Comparison of ENCODE assay signal across 8 cellular contexts in the genomic region with DNA sequence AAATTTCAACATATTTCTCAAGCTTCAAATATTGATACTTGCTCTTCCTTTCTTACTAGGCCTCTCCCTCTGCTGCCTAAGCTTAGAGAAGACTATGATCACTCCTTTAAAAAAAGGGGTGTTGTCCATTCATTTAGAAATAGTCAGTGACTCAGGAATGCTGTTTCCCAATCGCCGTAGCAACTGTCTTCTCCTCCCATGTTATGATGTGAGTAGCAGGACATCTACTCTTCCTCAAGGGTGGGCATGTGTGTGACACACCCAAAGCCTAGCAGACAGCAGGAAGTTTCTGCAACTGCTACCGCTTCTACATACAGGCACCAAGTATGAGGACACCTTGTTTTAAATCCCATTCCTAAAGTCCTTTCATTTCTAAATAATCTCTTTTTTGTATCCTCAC. TPM values are rescaled to one million over a fixed set of nuclear protein-coding genes. Genes with fewer than 3 reads are reported as not detected.
DNase-seq lines count a peak whose midpoint lies in the region; ATAC-seq and TF ChIP-seq lines count a peak whose summit lies in the region.

No MANE protein-coding gene starts in this region.

- no peak overlapping the region for H4K8ac ChIP-seq in mesendoderm (ENCODE audit: low read depth, low read length)

- DNase-seq in DMS153 (lab: John Stamatoyannopoulos, UW): peak; percentile 1
- DNase-seq in DMS153 treated with DMSO at 0.1 percent for 48 hours (lab: John Stamatoyannopoulos, UW; ENCODE audit: unreplicated experiment): no peak
- peak; percentile 84 for DNase-seq in OCI-M1 (lab: John Stamatoyannopoulos, UW)
- DNase-seq in choroid plexus epithelial cell (ENCODE audit: low read depth): peak; percentile 94
- peak; percentile 95 for DNase-seq in mesendoderm
- no peak for DNase-seq in DMS114 treated with DMSO at 0.1 percent for 48 hours (lab: John Stamatoyannopoulos, UW; ENCODE audit: unreplicated experiment)

- H2AK5ac ChIP-seq in mesendoderm (ENCODE audit: low read length): no peak overlapping the region

- H3K79me1 ChIP-seq in mesendoderm (ENCODE audit: low read length): peaks cover 12% of the 10 kb centered on the region

- TF ChIP-seq CTCF in choroid plexus epithelial cell (conservative IDR thresholded peaks at IDR 0.05; ENCODE audit: low read depth, low read length): no peak

- H3K18ac ChIP-seq in mesendoderm (ENCODE audit: low read length): no peak overlapping the region

- WGBS in mesendoderm (ENCODE audit: extremely low coverage, insufficient coverage, low lambda C conversion rate): no CpG with 5 or more reads among the region's 3 CpGs

- H3K4me3 ChIP-seq in choroid plexus epithelial cell (ENCODE audit: low read depth, low read length) (no peak overlapping the region), mesendoderm (ENCODE audit: low read length) (no peak overlapping the region)

- H3K56ac ChIP-seq in mesendoderm (ENCODE audit: low read length): no peak overlapping the region

- H3K27me3 ChIP-seq in mesendoderm (ENCODE audit: insufficient read depth, low read length, poor library complexity): no peaks in the 10 kb centered on the region

- no peak overlapping the region for H3K4me2 ChIP-seq in mesendoderm (ENCODE audit: low read length)

- no peak overlapping the region for H3K23ac ChIP-seq in mesendoderm (ENCODE audit: low read length)

- no peak overlapping the region for H3K27ac ChIP-seq in mesendoderm (ENCODE audit: low read depth, low read length)

- no peaks in the 10 kb centered on the region for H3K4me1 ChIP-seq in mesendoderm (ENCODE audit: control insufficient read depth, low read depth, low read length)

- no peak overlapping the region for H3K9ac ChIP-seq in mesendoderm (ENCODE audit: low read length)

- no peak overlapping the region for H4K5ac ChIP-seq in mesendoderm (ENCODE audit: low read length)

- H2BK5ac ChIP-seq in mesendoderm (ENCODE audit: low read length): no peak overlapping the region

- H2BK15ac ChIP-seq in mesendoderm (replicated peaks; ENCODE audit: low read depth): no peak overlapping the region

- ATAC-seq in HG03521 (IDR thresholded peaks at IDR 0.05; ENCODE audit: unreplicated experiment): no peak
- no peak for ATAC-seq in GM18520 (IDR thresholded peaks at IDR 0.05; ENCODE audit: unreplicated experiment)

- H3K36me3 ChIP-seq in mesendoderm (ENCODE audit: control insufficient read depth, insufficient read depth, low read length): no peaks in the 10 kb centered on the region

- no peak overlapping the region for H3K4ac ChIP-seq in mesendoderm (ENCODE audit: low read depth, low read length)

- peaks cover 55% of the 10 kb centered on the region for H3K79me2 ChIP-seq in mesendoderm (ENCODE audit: control insufficient read depth, insufficient read depth, low read length)

- no peak overlapping the region for H2BK120ac ChIP-seq in mesendoderm (ENCODE audit: low read depth, low read length)

RNA-seq across cellular contexts. Expression of gene DIAPH1, which starts 14.5 kb away (rescaled TPM):
- polyA plus RNA-seq in mesendoderm (2013, experiment 1 of 2): 75.1 TPM
- 72.9 TPM for polyA plus RNA-seq in mesendoderm (2013, experiment 2 of 2)

RNA-seq across cellular contexts. Expression of gene HDAC3, which starts 32.3 kb away (rescaled TPM):
- polyA plus RNA-seq in mesendoderm (2013, experiment 1 of 2): 65.6 TPM
- polyA plus RNA-seq in mesendoderm (2013, experiment 2 of 2): 64.3 TPM

RNA-seq across cellular contexts. Expression of gene RELL2, which starts 32.5 kb away (rescaled TPM):
- 4.3 TPM for polyA plus RNA-seq in mesendoderm (2013, experiment 1 of 2)
- polyA plus RNA-seq in mesendoderm (2013, experiment 2 of 2): 4.2 TPM

RNA-seq across cellular contexts. Expression of gene FCHSD1, which starts 46.9 kb away (rescaled TPM):
- 7.9 TPM for polyA plus RNA-seq in mesendoderm (2013, experiment 1 of 2)
- 8.7 TPM for polyA plus RNA-seq in mesendoderm (2013, experiment 2 of 2)

Comparison
In these comparisons a context has a peak if more than half of its experiments do, and no peak if none do; other contexts are left out.
1. DNase-seq: peak in DMS153 (single experiment), OCI-M1 (single experiment), choroid plexus epithelial cell (single experiment) and mesendoderm (single experiment); none in DMS153 treated with DMSO at 0.1 percent for 48 hours (single experiment) and DMS114 treated with DMSO at 0.1 percent for 48 hours (single experiment).